ENCODE assay signal across 10 cellular contexts in genomic region chr1:226187380-226187779, GRCh38. TPM values are rescaled to one million over a fixed set of nuclear protein-coding genes. Genes with fewer than 3 reads are reported as not detected.
DNase-seq lines count a peak whose midpoint lies in the region; ATAC-seq and TF ChIP-seq lines count a peak whose summit lies in the region.
"Had no signal": no experiment of that assay in that cellular context is flagged by ENCODE, and none has a peak within 500 bp of the region (broad histone marks: within the 10 kb centered on the region; RNA-seq: fewer than 3 reads in every experiment).

No MANE protein-coding gene starts in this region.

- H3K14ac ChIP-seq in mesenchymal stem cell (ENCODE audit: low read length in 2 of 2), result no peak overlapping the region

- ATAC-seq in heart left ventricle, result no peak
- ATAC-seq in upper lobe of right lung, result no peak
- ATAC-seq in GM21825 (IDR thresholded peaks at IDR 0.05; ENCODE audit: unreplicated experiment), result no peak

- H2BK15ac ChIP-seq in mesenchymal stem cell (ENCODE audit: low read depth, poor library complexity, severe bottlenecking), result no peak overlapping the region

- no peak overlapping the region for H3K23ac ChIP-seq in mesenchymal stem cell (ENCODE audit: low read length in 2 of 2)

- H3K4me3 ChIP-seq in heart left ventricle, result peak overlapping the region in 11 of 12 donors; percentile 62 to 98 (median 81)
- H3K4me3 ChIP-seq in astrocyte of the cerebellum (ENCODE audit: low read depth, low read length), result peak overlapping the region; percentile 98
- peak overlapping the region in 1 of 2 experiments; percentile 96 for H3K4me3 ChIP-seq in mesenchymal stem cell (ENCODE audit: insufficient read depth in 1 of 2, low read depth in 1 of 2, low read length in 2 of 2)
- H3K4me3 ChIP-seq in upper lobe of right lung, result peak overlapping the region; percentile 75

- TF ChIP-seq POLR2A in heart left ventricle (IDR thresholded peaks at IDR 0.05), result no peak

- no peak overlapping the region for H2BK12ac ChIP-seq in mesenchymal stem cell (ENCODE audit: low read length in 2 of 2)

- H2AK5ac ChIP-seq in mesenchymal stem cell (ENCODE audit: low read length, severe bottlenecking), result no peak overlapping the region

- H2BK120ac ChIP-seq in mesenchymal stem cell (ENCODE audit: low read depth, low read length), result peak overlapping the region; percentile 49

- H3K9ac ChIP-seq in mesenchymal stem cell (ENCODE audit: low read length), result peak overlapping the region; percentile 97

- H3K4me1 ChIP-seq in heart left ventricle (peaks cover 5 to 37% (median 22%) of the 10 kb centered on the region in 12 donors), mesenchymal stem cell (ENCODE audit: control insufficient read depth, insufficient read depth, low read depth, low read length) (peaks cover 3% of the 10 kb centered on the region), upper lobe of right lung (peaks cover 21% of the 10 kb centered on the region)

- peak overlapping the region in 10 of 12 donors; percentile 82 to 96 (median 92) for H3K27ac ChIP-seq in heart left ventricle
- no peak overlapping the region for H3K27ac ChIP-seq in mesenchymal stem cell (ENCODE audit: low read length, poor library complexity, severe bottlenecking)
- peak overlapping the region; percentile 89 for H3K27ac ChIP-seq in upper lobe of right lung

- DNase-seq in heart left ventricle (no peak), cardiac septum (ENCODE audit: low spot score) (no peak), astrocyte of the cerebellum (ENCODE audit: low read depth) (no peak), mesenchymal stem cell (no peak), upper lobe of right lung (no peak), HUDEP-2 (lab: John Stamatoyannopoulos, UW; ENCODE audit: unreplicated experiment in 76 of 76) (no peak), NCI-H128 (lab: John Stamatoyannopoulos, UW; ENCODE audit: unreplicated experiment) (no peak)
- DNase-seq: DMS79 treated with DMSO at 0.1 percent for 48 hours, SIG-M5 had no signal

- in situ Hi-C loops in astrocyte of the cerebellum (cut with HindIII; ENCODE audit: low sequenced_read_pairs), result no loop called here

- WGBS in heart left ventricle, 4 donors, result 91 to 94% (median 93%) methylated on average over 7 of the region's 7 CpGs
- 92% methylated on average over 6 of the region's 7 CpGs for WGBS in mesenchymal stem cell

- H3K36me3 ChIP-seq in heart left ventricle (no peaks in the 10 kb centered on the region), mesenchymal stem cell (ENCODE audit: control insufficient read depth in 1 of 2, insufficient read depth in 2 of 2, low read depth in 1 of 2, low read length in 2 of 2) (peaks cover 6 to 14% of the 10 kb centered on the region in 2 experiments), upper lobe of right lung (no peaks in the 10 kb centered on the region)

- H3K9me3 ChIP-seq in heart left ventricle (no peaks in the 10 kb centered on the region), mesenchymal stem cell (ENCODE audit: control insufficient read depth, low read length) (no peaks in the 10 kb centered on the region), upper lobe of right lung (no peaks in the 10 kb centered on the region)

- H4K8ac ChIP-seq in mesenchymal stem cell (ENCODE audit: low read length), result no peak overlapping the region

- TF ChIP-seq CTCF in heart left ventricle (IDR thresholded peaks at IDR 0.05), result no peak
- no peak for TF ChIP-seq CTCF in astrocyte of the cerebellum (IDR thresholded peaks at IDR 0.05; ENCODE audit: low read depth, low read length, missing control alignments)
- no peak for TF ChIP-seq CTCF in upper lobe of right lung (IDR thresholded peaks at IDR 0.05)

- no peak overlapping the region for H4K91ac ChIP-seq in mesenchymal stem cell (ENCODE audit: low read length)

- intact Hi-C loops in heart left ventricle (cut with DNase I), result loop anchor here in 3 of 10 donors (5.0 kb wide), 2 partner anchors 120 to 125 kb away; partner anchors contain the start of gene H3-3A (in 2 of the 3)
- intact Hi-C loops in cardiac septum (cut with DNase I), result loop anchor here (5.0 kb wide), 1 partner anchor 125 kb away; the partner anchor contains the start of gene H3-3A
- intact Hi-C loops in upper lobe of right lung (cut with DNase I), result no loop called here

- no peak overlapping the region for H3K18ac ChIP-seq in mesenchymal stem cell (ENCODE audit: low read depth in 1 of 2, low read length in 2 of 2)

- H3K4me2 ChIP-seq in mesenchymal stem cell (ENCODE audit: low read length, poor library complexity, severe bottlenecking), result peak overlapping the region; percentile 69

- H3K79me1 ChIP-seq in mesenchymal stem cell (replicated peaks; ENCODE audit: low read length, poor library complexity, severe bottlenecking), result no peaks in the 10 kb centered on the region

- no peak overlapping the region for H3K4ac ChIP-seq in mesenchymal stem cell (ENCODE audit: low read depth in 1 of 2, low read length in 2 of 2)

- H3K27me3 ChIP-seq in heart left ventricle (no peaks in the 10 kb centered on the region), mesenchymal stem cell (ENCODE audit: control insufficient read depth in 1 of 2, insufficient read depth in 1 of 2, low read length in 2 of 2) (no peaks in the 10 kb centered on the region), upper lobe of right lung (no peaks in the 10 kb centered on the region)

- no peak overlapping the region for H2BK5ac ChIP-seq in mesenchymal stem cell (ENCODE audit: low read depth, low read length, poor library complexity, severe bottlenecking)

- no peak overlapping the region for H2AFZ ChIP-seq in mesenchymal stem cell (ENCODE audit: low read depth, low read length)

RNA-seq across cellular contexts. Expression of gene ACBD3, which starts 0.8 kb away (rescaled TPM):
- total RNA-seq in heart left ventricle (10 to 100 TPM; 23.6 to 39.1 (median 28.4) TPM), cardiac septum (42.3 TPM), upper lobe of right lung (42.2 TPM)
- 10 to 100 TPM in 1 of 2 donors, 1 to 10 TPM in 1; 9.3 to 24.3 TPM for polyA plus RNA-seq in heart left ventricle
- polyA plus RNA-seq in mesenchymal stem cell (2013, experiment 1 of 2), result 48.4 TPM
- 49.5 TPM for polyA plus RNA-seq in mesenchymal stem cell (2013, experiment 2 of 2)

RNA-seq across cellular contexts. Expression of gene MIXL1, which starts 36.1 kb away (rescaled TPM):
- total RNA-seq in heart left ventricle (under 1 TPM in 2 of 9 donors, not detected in 7; 0.32 to 0.84 TPM), cardiac septum (0.27 TPM), upper lobe of right lung (not detected)
- polyA plus RNA-seq in heart left ventricle, result under 1 TPM in 1 of 2 donors, not detected in 1; 0.06 TPM
- polyA plus RNA-seq in mesenchymal stem cell (2013, experiment 1 of 2), result 0.14 TPM
- 0.15 TPM for polyA plus RNA-seq in mesenchymal stem cell (2013, experiment 2 of 2)
